Comparison of ENCODE assay signal across 13 cellular contexts in the genomic region with DNA sequence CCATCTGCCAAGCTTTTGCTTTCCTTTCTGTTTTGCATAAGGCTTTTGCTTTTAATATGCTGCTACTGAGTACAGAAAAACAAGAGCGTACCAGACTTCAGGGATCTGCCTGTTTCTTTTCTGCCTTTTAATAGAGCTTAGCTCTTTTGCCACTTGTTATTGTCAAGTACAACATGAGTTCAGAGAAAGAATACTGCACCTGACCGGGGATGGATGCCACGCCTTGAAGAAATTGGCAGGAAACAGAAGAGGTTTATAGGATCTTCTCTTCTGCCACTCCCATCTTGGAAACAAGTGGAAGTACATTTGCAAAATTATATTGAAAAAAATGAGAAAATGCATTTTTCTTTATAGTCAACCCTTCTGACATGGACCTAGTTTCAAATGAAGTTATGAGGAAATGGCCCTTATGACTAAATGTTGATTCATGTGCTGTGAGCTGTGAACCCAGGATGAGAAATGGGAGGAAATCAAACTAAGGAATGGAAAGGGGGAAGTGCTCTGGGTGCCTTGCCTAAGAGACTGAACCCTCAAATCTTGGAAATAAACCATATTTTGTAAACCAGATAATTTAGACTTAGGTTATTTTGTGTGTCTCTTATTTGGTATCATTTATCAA. TPM values are rescaled to one million over a fixed set of nuclear protein-coding genes. Genes with fewer than 3 reads are reported as not detected.
DNase-seq lines count a peak whose midpoint lies in the region; ATAC-seq, FAIRE-seq and TF ChIP-seq lines count a peak whose summit lies in the region.
"Had no signal": no experiment of that assay in that cellular context is flagged by ENCODE, and none has a peak within 500 bp of the region (broad histone marks: within the 10 kb centered on the region; RNA-seq: fewer than 3 reads in every experiment).

No MANE protein-coding gene starts in this region.

- no peaks in the 10 kb centered on the region for H3K27me3 ChIP-seq in astrocyte (ENCODE audit: insufficient read depth, low read length)
- H3K27me3 ChIP-seq: esophagus muscularis mucosa had no signal

- intact Hi-C loops in left colon (cut with DNase I, micrococcal nuclease) = no loop called here

- H3K4me3 ChIP-seq in AG09309 (ENCODE audit: control insufficient read depth, low read depth, low read length) = no peak overlapping the region
- H3K4me3 ChIP-seq in astrocyte (ENCODE audit: insufficient read depth, low read depth, low read length) = no peak overlapping the region
- H3K4me3 ChIP-seq: esophagus muscularis mucosa had no signal

- no peak overlapping the region for H3K4me3 Mint-ChIP-seq in astrocyte (ENCODE audit: unreplicated experiment)
- no peak overlapping the region for H3K4me3 Mint-ChIP-seq in activated CD8-positive, alpha-beta T cell treated with anti-CD3 and anti-CD28 coated beads, Interleukin-2, amount 10 ng/mL, durations not matched to agents 7 days and 5 days
- H3K4me3 Mint-ChIP-seq: activated T-helper 1 cell treated with anti-CD3 and anti-CD28 coated beads, Interleukin-12 subunit alpha, Interleukin-12 subunit beta, Interleukin-2, Interleukin-4 antibody, amounts not matched to agents 30 ng/mL and 10 ng/mL and 1 ng/mL, durations not matched to agents 14 hours and 24 hours and 36 hours had no signal

- no peaks in the 10 kb centered on the region for H4K20me1 ChIP-seq in astrocyte (ENCODE audit: insufficient read depth, low read length)

- H3K36me3 ChIP-seq in astrocyte (ENCODE audit: insufficient read depth, low read length) = no peaks in the 10 kb centered on the region

- H3K9me3 Mint-ChIP-seq in astrocyte (ENCODE audit: unreplicated experiment) = peaks cover 1% of the 10 kb centered on the region
- H3K9me3 Mint-ChIP-seq in activated CD8-positive, alpha-beta T cell treated with anti-CD3 and anti-CD28 coated beads, Interleukin-2, amount 10 ng/mL, durations not matched to agents 7 days and 5 days (ENCODE audit: insufficient read depth) = no peaks in the 10 kb centered on the region
- H3K9me3 Mint-ChIP-seq: activated T-helper 1 cell treated with anti-CD3 and anti-CD28 coated beads, Interleukin-12 subunit alpha, Interleukin-12 subunit beta, Interleukin-2, Interleukin-4 antibody, amounts not matched to agents 30 ng/mL and 10 ng/mL and 1 ng/mL, durations not matched to agents 14 hours and 24 hours and 36 hours had no signal

- H3K36me3 Mint-ChIP-seq in astrocyte (ENCODE audit: low read depth, unreplicated experiment) = no peaks in the 10 kb centered on the region
- no peaks in the 10 kb centered on the region for H3K36me3 Mint-ChIP-seq in activated CD8-positive, alpha-beta T cell treated with anti-CD3 and anti-CD28 coated beads, Interleukin-2, amount 10 ng/mL, durations not matched to agents 7 days and 5 days (ENCODE audit: low read depth)

- no peak overlapping the region for H3K9ac ChIP-seq in astrocyte (ENCODE audit: low read length)

- ATAC-seq in left colon = peak; percentile 21
- no peak for ATAC-seq in HG03025 (IDR thresholded peaks at IDR 0.05; ENCODE audit: low FRiP score, unreplicated experiment)
- ATAC-seq in HG02840 (IDR thresholded peaks at IDR 0.05; ENCODE audit: low FRiP score, unreplicated experiment) = no peak
- ATAC-seq in HG03139 (IDR thresholded peaks at IDR 0.05; ENCODE audit: unreplicated experiment) = no peak
- no peak for ATAC-seq in activated CD8-positive, alpha-beta T cell treated with anti-CD3 and anti-CD28 coated beads, Interleukin-2, amount 10 ng/mL, durations not matched to agents 7 days and 5 days

- no peak overlapping the region for H3K27ac Mint-ChIP-seq in astrocyte (ENCODE audit: unreplicated experiment)
- no peak overlapping the region for H3K27ac Mint-ChIP-seq in activated CD8-positive, alpha-beta T cell treated with anti-CD3 and anti-CD28 coated beads, Interleukin-2, amount 10 ng/mL, durations not matched to agents 7 days and 5 days
- H3K27ac Mint-ChIP-seq: activated T-helper 1 cell treated with anti-CD3 and anti-CD28 coated beads, Interleukin-12 subunit alpha, Interleukin-12 subunit beta, Interleukin-2, Interleukin-4 antibody, amounts not matched to agents 30 ng/mL and 10 ng/mL and 1 ng/mL, durations not matched to agents 14 hours and 24 hours and 36 hours had no signal

- TF ChIP-seq CTCF in AG09309 (IDR thresholded peaks at IDR 0.05; ENCODE audit: control insufficient read depth, insufficient read depth, low read depth, low read length, missing control alignments) (no peak), astrocyte (IDR thresholded peaks at IDR 0.05; ENCODE audit: insufficient read depth, low read depth, low read length) (no peak)

- peak overlapping the region; percentile 43 for H3K27ac ChIP-seq in astrocyte (ENCODE audit: low read depth, low read length)
- H3K27ac ChIP-seq: esophagus muscularis mucosa had no signal

- POLR2A ChIA-PET in activated CD8-positive, alpha-beta T cell treated with anti-CD3 and anti-CD28 coated beads, Interleukin-2, amount 10 ng/mL, durations not matched to agents 7 days and 5 days (lab: Charles Lee) = interaction anchor here (0.6 kb wide), 1 partner anchor 183 kb away, joined by 3 read pairs; no protein-coding TSS in a partner anchor

- peaks cover 15% of the 10 kb centered on the region for H3K4me1 Mint-ChIP-seq in astrocyte (ENCODE audit: low read depth, unreplicated experiment)
- H3K4me1 Mint-ChIP-seq in activated CD8-positive, alpha-beta T cell treated with anti-CD3 and anti-CD28 coated beads, Interleukin-2, amount 10 ng/mL, durations not matched to agents 7 days and 5 days (ENCODE audit: low read depth) = peaks cover 16% of the 10 kb centered on the region

- H3K4me2 ChIP-seq in astrocyte (ENCODE audit: low read length) = peak overlapping the region; percentile 63

- DNase-seq in AG09309 (ENCODE audit: low read depth) = peak; percentile 46
- DNase-seq in LoVo (ENCODE audit: low spot score) = peak; percentile 70
- DNase-seq in astrocyte (ENCODE audit: low read depth) = peak; percentile 69
- peak in 1 of 2 donors; percentile 48 for DNase-seq in left colon
- DNase-seq in activated CD8-positive, alpha-beta T cell treated with anti-CD3 and anti-CD28 coated beads, Interleukin-2, amount 10 ng/mL, durations not matched to agents 7 days and 5 days = no peak
- DNase-seq: Caco-2; NCI-H1417 treated with DMSO at 0.1 percent for 48 hours; stimulated activated CD4-positive, alpha-beta T cell treated with anti-CD3 and anti-CD28 coated beads, Interleukin-1b, Interleukin-23, amount 100 ng/mL, for 48 hours had no signal

- H3K27me3 Mint-ChIP-seq in astrocyte (ENCODE audit: low read depth, unreplicated experiment) = peaks cover 3% of the 10 kb centered on the region
- H3K27me3 Mint-ChIP-seq in activated CD8-positive, alpha-beta T cell treated with anti-CD3 and anti-CD28 coated beads, Interleukin-2, amount 10 ng/mL, durations not matched to agents 7 days and 5 days (ENCODE audit: low read depth) = peaks cover 40% of the 10 kb centered on the region

- no peaks in the 10 kb centered on the region for H3K9me3 ChIP-seq in astrocyte (ENCODE audit: insufficient read depth, low read depth, low read length)
- H3K9me3 ChIP-seq: Caco-2, esophagus muscularis mucosa had no signal

- CTCF ChIA-PET in activated CD8-positive, alpha-beta T cell treated with anti-CD3 and anti-CD28 coated beads, Interleukin-2, amount 10 ng/mL, durations not matched to agents 7 days and 5 days (lab: Charles Lee) = interaction anchor here (1.1 kb wide), 1 partner anchor 134 kb away, joined by 3 read pairs; no protein-coding TSS in a partner anchor

- H2AFZ ChIP-seq in astrocyte (ENCODE audit: low read depth, low read length) = no peak overlapping the region

- peaks cover 32% of the 10 kb centered on the region for H3K4me1 ChIP-seq in astrocyte (ENCODE audit: insufficient read depth, low read length)

- FAIRE-seq in astrocyte (lab: Jason Lieb, UNC) = peak; percentile 20

- H3K79me2 ChIP-seq in astrocyte (ENCODE audit: insufficient read depth, low read length) = peaks cover 14% of the 10 kb centered on the region

RNA-seq across cellular contexts. Expression of a gene that starts 3.9 kb away (rescaled TPM):
- total RNA-seq in astrocyte (15.6 and 20.7 TPM in 2 replicates), left colon (10 to 100 TPM; 46.6 to 47.5 TPM)
- total RNA-seq in activated CD8-positive, alpha-beta T cell treated with anti-CD3 and anti-CD28 coated beads, Interleukin-2, amount 10 ng/mL, durations not matched to agents 7 days and 5 days = under 1 TPM; 0.34 to 0.47 TPM

Comparison
In these comparisons a context has a peak if more than half of its experiments do, and no peak if none do; other contexts are left out.
1. RNA of a gene that starts 3.9 kb away (total RNA-seq): 46.6 to 47.5 TPM in left colon and 15.6 to 20.7 TPM in astrocyte; 0.34 to 0.47 TPM in activated CD8-positive, alpha-beta T cell treated with anti-CD3 and anti-CD28 coated beads, Interleukin-2, amount 10 ng/mL, durations not matched to agents 7 days and 5 days; every median in the first group is over 10 times any median in the second.